In genomic region chrX:40996886-40997530, GRCh38 we compare ENCODE assay signal across 8 cellular contexts.
A peak's percentile ranks its signal among the peaks of the same experiment; 100 is the strongest.
DNase-seq lines count a peak whose midpoint lies in the region; ATAC-seq and TF ChIP-seq lines count a peak whose summit lies in the region.

No MANE protein-coding gene starts in this region.

- H3K4me1 Mint-ChIP-seq in CD4-positive, alpha-beta T cell (ENCODE audit: low read depth) = no peaks in the 10 kb centered on the region

- POLR2A ChIA-PET in CD4-positive, alpha-beta T cell (lab: Charles Lee) = no interaction called here

- H3K9ac ChIP-seq in SK-N-MC (ENCODE audit: insufficient read length) (peak overlapping the region; percentile 58), parathyroid adenoma (no peak overlapping the region)

- H3K36me3 ChIP-seq in SK-N-MC (ENCODE audit: insufficient read depth, low read length) (no peaks in the 10 kb centered on the region), parathyroid adenoma (ENCODE audit: control insufficient read depth, insufficient read depth, low read length) (no peaks in the 10 kb centered on the region)

- intact Hi-C loops in CD4-positive, alpha-beta T cell (cut with DNase I, micrococcal nuclease) = no loop called here

- H3K4me1 ChIP-seq in parathyroid adenoma = no peaks in the 10 kb centered on the region

- H3K4me3 Mint-ChIP-seq in CD4-positive, alpha-beta T cell = no peak overlapping the region

- no peaks in the 10 kb centered on the region for H3K27me3 ChIP-seq in CD4-positive, alpha-beta T cell (ENCODE audit: control insufficient read depth, insufficient read depth, low read length)
- H3K27me3 ChIP-seq in parathyroid adenoma (ENCODE audit: control insufficient read depth, insufficient read depth, low read length) = no peaks in the 10 kb centered on the region

- H3K79me2 ChIP-seq in parathyroid adenoma = no peaks in the 10 kb centered on the region

- no peaks in the 10 kb centered on the region for H3K9me3 Mint-ChIP-seq in CD4-positive, alpha-beta T cell

- H2AFZ ChIP-seq in parathyroid adenoma = peak overlapping the region; percentile 53

- H3K36me3 Mint-ChIP-seq in CD4-positive, alpha-beta T cell (ENCODE audit: low read depth) = no peaks in the 10 kb centered on the region

- H3K4me2 ChIP-seq in parathyroid adenoma (ENCODE audit: low read length) = peak overlapping the region; percentile 68

- H3K27ac ChIP-seq in CD4-positive, alpha-beta T cell (ENCODE audit: low read depth, low read length) = no peak overlapping the region
- H3K27ac ChIP-seq in SK-N-MC = peak overlapping the region; percentile 79
- H3K27ac ChIP-seq in parathyroid adenoma = no peak overlapping the region

- H3K4me3 ChIP-seq in SK-N-MC = peak overlapping the region; percentile 42
- no peak overlapping the region for H3K4me3 ChIP-seq in foreskin fibroblast (ENCODE audit: low read depth in 1 of 2, low read length in 2 of 2)
- peak overlapping the region; percentile 42 for H3K4me3 ChIP-seq in parathyroid adenoma (ENCODE audit: low read depth, low read length)

- DNase-seq in CD4-positive, alpha-beta T cell = no peak
- peak; percentile 24 for DNase-seq in HS-27A (ENCODE audit: low read depth)
- peak; percentile 59 for DNase-seq in SK-N-MC (ENCODE audit: low read depth, low spot score)
- peak; percentile 37 to 60 for DNase-seq in foreskin fibroblast
- DNase-seq in NCI-H1105 (lab: John Stamatoyannopoulos, UW) = no peak
- no peak for DNase-seq in NCI-H345 treated with DMSO at 0.1 percent for 48 hours (lab: John Stamatoyannopoulos, UW; ENCODE audit: unreplicated experiment)

- TF ChIP-seq CTCF in CD4-positive, alpha-beta T cell (IDR thresholded peaks at IDR 0.05) = no peak
- TF ChIP-seq CTCF in foreskin fibroblast (IDR thresholded peaks at IDR 0.05; ENCODE audit: low read depth, low read length) (no peak), parathyroid adenoma (IDR thresholded peaks at IDR 0.05) (no peak)

- H3K27me3 Mint-ChIP-seq in CD4-positive, alpha-beta T cell = no peaks in the 10 kb centered on the region

- H3K9me3 ChIP-seq in CD4-positive, alpha-beta T cell (ENCODE audit: control insufficient read depth, low read length) = no peaks in the 10 kb centered on the region
- H3K9me3 ChIP-seq in SK-N-MC (ENCODE audit: low read depth, low read length) = no peaks in the 10 kb centered on the region
- H3K9me3 ChIP-seq in parathyroid adenoma (ENCODE audit: control insufficient read depth, low read length) = no peaks in the 10 kb centered on the region

- no peak overlapping the region for H3K27ac Mint-ChIP-seq in CD4-positive, alpha-beta T cell

- CTCF ChIA-PET in CD4-positive, alpha-beta T cell (lab: Charles Lee) = interaction anchor here (0.6 to 1.4 kb wide), 2 partner anchors 13 to 17 kb away, joined by 3 read pairs; no protein-coding TSS in a partner anchor

- peak; percentile 41 for ATAC-seq in CD4-positive, alpha-beta T cell (ENCODE audit: poor library complexity)
- ATAC-seq in GM18498 (IDR thresholded peaks at IDR 0.05; ENCODE audit: unreplicated experiment) = no peak

Comparison
In these comparisons a context has a peak if more than half of its experiments do, and no peak if none do; other contexts are left out.
1. DNase-seq: peak in HS-27A (single experiment), SK-N-MC (single experiment) and foreskin fibroblast (2 of 2); none in CD4-positive, alpha-beta T cell (0 of 10), NCI-H1105 (single experiment) and NCI-H345 treated with DMSO at 0.1 percent for 48 hours (single experiment).
2. H3K4me3 ChIP-seq: peak in SK-N-MC (single experiment) and parathyroid adenoma (single experiment); none in foreskin fibroblast (0 of 2).